21 cellular contexts compared by ENCODE assay signal in genomic region chr5:34045996-34046395, GRCh38. TPM values are rescaled to one million over a fixed set of nuclear protein-coding genes. Genes with fewer than 3 reads are reported as not detected.
A peak's percentile ranks its signal among the peaks of the same experiment; 100 is the strongest.
DNase-seq lines count a peak whose midpoint lies in the region; ATAC-seq lines count a peak whose summit lies in the region.
"Had no signal": no experiment of that assay in that cellular context is flagged by ENCODE, and none has a peak within 500 bp of the region (broad histone marks: within the 10 kb centered on the region; RNA-seq: fewer than 3 reads in every experiment).

No MANE protein-coding gene starts in this region.

- peaks cover 34% of the 10 kb centered on the region for H3K4me1 ChIP-seq in skeletal muscle satellite cell (ENCODE audit: control insufficient read depth, insufficient read depth, low read length)

- H3K36me3 Mint-ChIP-seq in effector memory CD8-positive, alpha-beta T cell (ENCODE audit: insufficient read depth): no peaks in the 10 kb centered on the region

- no peaks in the 10 kb centered on the region for H3K27me3 ChIP-seq in skeletal muscle satellite cell (ENCODE audit: control insufficient read depth, insufficient read depth, low read length)
- H3K27me3 ChIP-seq: cardiac muscle cell, tibial nerve had no signal

- DNase-seq in DMS53 (lab: John Stamatoyannopoulos, UW): peak; percentile 54
- no peak for DNase-seq in DMS53 treated with DMSO at 0.1 percent for 48 hours (lab: John Stamatoyannopoulos, UW; ENCODE audit: unreplicated experiment)
- DNase-seq in astrocyte of the hippocampus (ENCODE audit: low read depth, low spot score): peak; percentile 39
- peak; percentile 36 for DNase-seq in hepatic stellate cell (ENCODE audit: low spot score)
- no peak for DNase-seq in SHP77 treated with DMSO at 0.1 percent for 48 hours (lab: John Stamatoyannopoulos, UW)
- no peak for DNase-seq in effector memory CD8-positive, alpha-beta T cell
- DNase-seq: activated CD4-positive, CD25-positive, alpha-beta regulatory T cell treated with anti-CD3 and anti-CD28 coated beads, Interleukin-2, amount 50 U/mL, for 72 hours; activated CD8-positive, alpha-beta memory T cell treated with anti-CD3 and anti-CD28 coated beads, Interleukin-2, amount 50 U/mL, for 48 hours; activated naive CD4-positive, alpha-beta T cell; COR-L47; glutamatergic neuron; islet precursor cell; NCI-H1417; NCI-H226; NK-92 treated with Interleukin-12 subunit alpha and Interleukin-12 subunit beta, amount 100 ng/mL, for 24 hours; SHP77; stimulated activated CD4-positive, alpha-beta T cell treated with anti-CD3 and anti-CD28 coated beads, Interleukin-4, amount 100 ng/mL, for 24 hours had no signal

- peak overlapping the region in 1 of 2 donors; percentile 3 for H3K27ac Mint-ChIP-seq in effector memory CD8-positive, alpha-beta T cell

- ATAC-seq in HG03280 (IDR thresholded peaks at IDR 0.05; ENCODE audit: unreplicated experiment): no peak
- no peak for ATAC-seq in effector memory CD8-positive, alpha-beta T cell (replicated peaks)

- H3K9me3 ChIP-seq in skeletal muscle satellite cell (replicated peaks; ENCODE audit: low read length): no peaks in the 10 kb centered on the region
- H3K9me3 ChIP-seq: tibial nerve had no signal

- peak overlapping the region; percentile 25 for H3K4me3 ChIP-seq in skeletal muscle satellite cell (ENCODE audit: low read length)
- H3K4me3 ChIP-seq: cardiac muscle cell, tibial nerve had no signal

- H3K4me1 Mint-ChIP-seq in effector memory CD8-positive, alpha-beta T cell (ENCODE audit: low read depth in 2 of 2): peaks cover 0 to 16% of the 10 kb centered on the region in 2 donors

- H3K36me3 ChIP-seq in skeletal muscle satellite cell (ENCODE audit: insufficient read depth, low read length): no peaks in the 10 kb centered on the region
- H3K36me3 ChIP-seq: cardiac muscle cell had no signal

- no peak overlapping the region for H3K9ac ChIP-seq in skeletal muscle satellite cell (ENCODE audit: low read depth, low read length)

- no peak overlapping the region for H3K4me3 Mint-ChIP-seq in effector memory CD8-positive, alpha-beta T cell

- H3K27me3 Mint-ChIP-seq in effector memory CD8-positive, alpha-beta T cell: no peaks in the 10 kb centered on the region

- H3K4me2 ChIP-seq in skeletal muscle satellite cell (ENCODE audit: low read length): peak overlapping the region; percentile 11

- no peaks in the 10 kb centered on the region for H3K9me3 Mint-ChIP-seq in effector memory CD8-positive, alpha-beta T cell

RNA-seq across cellular contexts. Expression of gene C1QTNF3, which starts 3.0 kb away (rescaled TPM):
- total RNA-seq in skeletal muscle satellite cell (2012; rRNA removed): 0.25 TPM in 1 of 2 replicates, not detected in the other

RNA-seq across cellular contexts. Expression of gene AMACR, which starts 38.1 kb away (rescaled TPM):
- total RNA-seq in skeletal muscle satellite cell (2012; rRNA removed): 4.6 and 6.8 TPM in 2 replicates

Comparison
In these comparisons a context has a peak if more than half of its experiments do, and no peak if none do; other contexts are left out.
1. DNase-seq: peak in DMS53 (single experiment), astrocyte of the hippocampus (single experiment) and hepatic stellate cell (single experiment); none in DMS53 treated with DMSO at 0.1 percent for 48 hours (single experiment), SHP77 treated with DMSO at 0.1 percent for 48 hours (single experiment) and effector memory CD8-positive, alpha-beta T cell (0 of 3).